In genomic region chr20:63847374-63848002, GRCh38 we compare ENCODE assay signal across 1 cellular context.
A peak's percentile ranks its signal among the peaks of the same experiment; 100 is the strongest.
TF ChIP-seq lines count a peak whose summit lies in the region.

No MANE protein-coding gene starts in this region.

TF ChIP-seq in H1, 55 proteins besides CTCF, POLR2A, EP300 and RAD21:
- no peak for TF ChIP-seq SIN3A (conservative IDR thresholded peaks at IDR 0.05 in 1 of 2, IDR thresholded peaks at IDR 0.05 in 1 of 2; ENCODE audit: low read depth in 1 of 2, low read length in 2 of 2)
- TF ChIP-seq TCF12 (IDR thresholded peaks at IDR 0.05; ENCODE audit: low read depth, low read length) = peak; percentile 63; the same call in 1 of the 2 replicates
- TF ChIP-seq TAF1 (IDR thresholded peaks at IDR 0.05; ENCODE audit: low read depth, low read length) = peak; percentile 64
- TF ChIP-seq SUZ12 (IDR thresholded peaks at IDR 0.05; ENCODE audit: low read length) = peak; percentile 45; the same call in 1 of the 2 replicates
- peak; percentile 58; the same call in 1 of the 2 replicates for TF ChIP-seq BACH1 (IDR thresholded peaks at IDR 0.05; ENCODE audit: low read length)
- 0 out of 2 replicates have a peak, but pooled peaks have one; percentile 39 for TF ChIP-seq SP1 (IDR thresholded peaks at IDR 0.05; ENCODE audit: low read depth, low read length)
- TF ChIP-seq SP4 (IDR thresholded peaks at IDR 0.05; ENCODE audit: low read length) = no peak
- TF ChIP-seq EGR1 (IDR thresholded peaks at IDR 0.05; ENCODE audit: borderline replicate concordance, low read depth, low read length) = peak; percentile 62; the same call in 1 of the 2 replicates
- TF ChIP-seq RXRA (IDR thresholded peaks at IDR 0.05; ENCODE audit: insufficient read depth, low read depth, low read length) = no peak
- no peak for TF ChIP-seq BCL11A (IDR thresholded peaks at IDR 0.05; ENCODE audit: low read depth in 2 of 2, low read length in 2 of 2)
- TF ChIP-seq HDAC2 (IDR thresholded peaks at IDR 0.05; ENCODE audit: borderline replicate concordance in 1 of 2, low read depth in 2 of 2, low read length in 2 of 2) = peak in 1 of 2 experiments; percentile 89; a peak in 1 of 4 replicates
- 0 out of 2 replicates have a peak, but pooled peaks have one; percentile 19 for TF ChIP-seq GABPA (IDR thresholded peaks at IDR 0.05; ENCODE audit: borderline replicate concordance, insufficient read depth, low read length)
- TF ChIP-seq TAF7 (optimal IDR thresholded peaks at IDR 0.05; ENCODE audit: borderline replicate concordance, low read depth, low read length) = peak; percentile 46
TF ChIP-seq in H1: peak in this region for 9.
